ENCODE assay signal across 17 cellular contexts in genomic region chr13:76009491-76009890, GRCh38.
A peak's percentile ranks its signal among the peaks of the same experiment; 100 is the strongest.
DNase-seq lines count a peak whose midpoint lies in the region; ATAC-seq and TF ChIP-seq lines count a peak whose summit lies in the region.
"Had no signal": no experiment of that assay in that cellular context is flagged by ENCODE, and none has a peak within 500 bp of the region (broad histone marks: within the 10 kb centered on the region; RNA-seq: fewer than 3 reads in every experiment).

No MANE protein-coding gene starts in this region.

- no peaks in the 10 kb centered on the region for H4K20me1 ChIP-seq in fibroblast of lung (ENCODE audit: control insufficient read depth, extremely low read depth, insufficient read depth, low read length)

- no peaks in the 10 kb centered on the region for H3K27me3 ChIP-seq in fibroblast of lung (ENCODE audit: control insufficient read depth, insufficient read depth, low read length)
- H3K27me3 ChIP-seq in CD8-positive, alpha-beta memory T cell (ENCODE audit: insufficient read depth, low read length, poor library complexity, severe bottlenecking), result no peaks in the 10 kb centered on the region
- H3K27me3 ChIP-seq: transverse colon had no signal

- H3K4me1 Mint-ChIP-seq in CD8-positive, alpha-beta memory T cell, result no peaks in the 10 kb centered on the region
- H3K4me1 Mint-ChIP-seq: activated naive CD4-positive, alpha-beta T cell treated with anti-CD3 and anti-CD28 coated beads, Interleukin-2, amount 10 ng/mL, durations not matched to agents 7 days and 5 days had no signal

- CTCF ChIA-PET in CD8-positive, alpha-beta memory T cell (lab: Charles Lee), result no interaction called here

- no peaks in the 10 kb centered on the region for H3K36me3 Mint-ChIP-seq in CD8-positive, alpha-beta memory T cell
- H3K36me3 Mint-ChIP-seq: activated naive CD4-positive, alpha-beta T cell treated with anti-CD3 and anti-CD28 coated beads, Interleukin-2, amount 10 ng/mL, durations not matched to agents 7 days and 5 days had no signal

- ATAC-seq in GM21619 (IDR thresholded peaks at IDR 0.05; ENCODE audit: unreplicated experiment), result peak; percentile 73
- peak; percentile 46 for ATAC-seq in HG03571 (IDR thresholded peaks at IDR 0.05; ENCODE audit: unreplicated experiment)
- ATAC-seq: esophagus mucosa, Right ventricle myocardium inferior had no signal

- H3K79me2 ChIP-seq in fibroblast of lung (ENCODE audit: control insufficient read depth, insufficient read depth, low read length), result no peaks in the 10 kb centered on the region

- DNase-seq in Caki2 (ENCODE audit: low read depth) (peak; percentile 80), fibroblast of lung (ENCODE audit: low read depth in 2 of 2) (peak; percentile 53 to 64), GM13976 (ENCODE audit: low spot score) (no peak), NCI-H69 (lab: John Stamatoyannopoulos, UW) (no peak), cortex of kidney (lab: John Stamatoyannopoulos, UW) (no peak)
- DNase-seq in CD8-positive, alpha-beta memory T cell, result no peak
- DNase-seq: activated naive CD4-positive, alpha-beta T cell treated with anti-CD3 and anti-CD28 coated beads, Interleukin-2, amount 10 ng/mL, durations not matched to agents 7 days and 5 days; cerebellar nuclear complex; DMS53; NCI-H1436 treated with DMSO at 0.1 percent for 48 hours; NCI-H774; T1000; transverse colon had no signal

- H3K4me2 ChIP-seq in fibroblast of lung (ENCODE audit: extremely low read depth, insufficient read depth, low read length), result peak overlapping the region; percentile 15

- in situ Hi-C loops in Caki2 (cut with HindIII; ENCODE audit: low pct_unique_long_range_greater_than_20kb, low sequenced_read_pairs) (no loop called here), GM13976 (cut with MboI; ENCODE audit: low sequenced_read_pairs, unreplicated experiment) (loop anchor here (25.0 kb wide), 1 partner anchor 903 kb away; no protein-coding TSS in a partner anchor)

- H3K27ac Mint-ChIP-seq in CD8-positive, alpha-beta memory T cell, result no peak overlapping the region
- H3K27ac Mint-ChIP-seq: activated naive CD4-positive, alpha-beta T cell treated with anti-CD3 and anti-CD28 coated beads, Interleukin-2, amount 10 ng/mL, durations not matched to agents 7 days and 5 days had no signal

- H3K4me3 ChIP-seq in fibroblast of lung (replicated peaks in 1 of 4; ENCODE audit: control extremely low read depth in 1 of 4, insufficient read depth in 1 of 4, low read depth in 3 of 4, low read length in 4 of 4), result no peak overlapping the region
- H3K4me3 ChIP-seq in CD8-positive, alpha-beta memory T cell (ENCODE audit: low read length), result no peak overlapping the region
- H3K4me3 ChIP-seq: transverse colon had no signal

- H3K27ac ChIP-seq in fibroblast of lung (ENCODE audit: insufficient read depth, low read length), result no peak overlapping the region
- H3K27ac ChIP-seq in CD8-positive, alpha-beta memory T cell (ENCODE audit: low read depth, low read length), result no peak overlapping the region
- H3K27ac ChIP-seq: transverse colon had no signal

- H3K27me3 Mint-ChIP-seq in CD8-positive, alpha-beta memory T cell, result no peaks in the 10 kb centered on the region
- H3K27me3 Mint-ChIP-seq: activated naive CD4-positive, alpha-beta T cell treated with anti-CD3 and anti-CD28 coated beads, Interleukin-2, amount 10 ng/mL, durations not matched to agents 7 days and 5 days had no signal

- H3K9me3 Mint-ChIP-seq in CD8-positive, alpha-beta memory T cell, result peaks cover 0 to 2% (median 0%) of the 10 kb centered on the region in 5 donors
- H3K9me3 Mint-ChIP-seq: activated naive CD4-positive, alpha-beta T cell treated with anti-CD3 and anti-CD28 coated beads, Interleukin-2, amount 10 ng/mL, durations not matched to agents 7 days and 5 days had no signal

- no peaks in the 10 kb centered on the region for H3K9me3 ChIP-seq in fibroblast of lung (ENCODE audit: control insufficient read depth, insufficient read depth, low read depth, low read length)
- H3K9me3 ChIP-seq in CD8-positive, alpha-beta memory T cell (ENCODE audit: low read length), result no peaks in the 10 kb centered on the region
- H3K9me3 ChIP-seq: transverse colon had no signal

- POLR2A ChIA-PET in CD8-positive, alpha-beta memory T cell (lab: Charles Lee), result no interaction called here

- no peak overlapping the region for H3K4me3 Mint-ChIP-seq in CD8-positive, alpha-beta memory T cell
- H3K4me3 Mint-ChIP-seq: activated naive CD4-positive, alpha-beta T cell treated with anti-CD3 and anti-CD28 coated beads, Interleukin-2, amount 10 ng/mL, durations not matched to agents 7 days and 5 days had no signal

- no peaks in the 10 kb centered on the region for H3K4me1 ChIP-seq in fibroblast of lung (ENCODE audit: control insufficient read depth, extremely low read depth, insufficient read depth, low read length)
- no peaks in the 10 kb centered on the region for H3K4me1 ChIP-seq in CD8-positive, alpha-beta memory T cell (ENCODE audit: insufficient read depth, low read length)

- no peak overlapping the region for H2AFZ ChIP-seq in fibroblast of lung (ENCODE audit: low read length)

- H3K36me3 ChIP-seq in fibroblast of lung (ENCODE audit: control insufficient read depth, insufficient read depth, low read length), result no peaks in the 10 kb centered on the region
- no peaks in the 10 kb centered on the region for H3K36me3 ChIP-seq in CD8-positive, alpha-beta memory T cell (ENCODE audit: insufficient read depth, low read length)
- H3K36me3 ChIP-seq: transverse colon had no signal

- no peak overlapping the region for H3K9ac ChIP-seq in fibroblast of lung (ENCODE audit: insufficient read depth, low read length)

- no peak for TF ChIP-seq CTCF in fibroblast of lung (conservative IDR thresholded peaks at IDR 0.05 in 1 of 2, IDR thresholded peaks at IDR 0.05 in 1 of 2; ENCODE audit: low read depth in 1 of 2, low read length in 2 of 2)
- no peak for TF ChIP-seq CTCF in GM13976 (IDR thresholded peaks at IDR 0.05; ENCODE audit: borderline replicate concordance, control extremely low read depth, extremely low read depth, insufficient read depth, missing control alignments)

Comparison
In these comparisons a context has a peak if more than half of its experiments do, and no peak if none do; other contexts are left out.
1. DNase-seq: peak in Caki2 (single experiment) and fibroblast of lung (2 of 2); none in CD8-positive, alpha-beta memory T cell (0 of 5), GM13976 (single experiment), NCI-H69 (single experiment) and cortex of kidney (single experiment).